ENCODE assay signal across 1 cellular context in the genomic region with DNA sequence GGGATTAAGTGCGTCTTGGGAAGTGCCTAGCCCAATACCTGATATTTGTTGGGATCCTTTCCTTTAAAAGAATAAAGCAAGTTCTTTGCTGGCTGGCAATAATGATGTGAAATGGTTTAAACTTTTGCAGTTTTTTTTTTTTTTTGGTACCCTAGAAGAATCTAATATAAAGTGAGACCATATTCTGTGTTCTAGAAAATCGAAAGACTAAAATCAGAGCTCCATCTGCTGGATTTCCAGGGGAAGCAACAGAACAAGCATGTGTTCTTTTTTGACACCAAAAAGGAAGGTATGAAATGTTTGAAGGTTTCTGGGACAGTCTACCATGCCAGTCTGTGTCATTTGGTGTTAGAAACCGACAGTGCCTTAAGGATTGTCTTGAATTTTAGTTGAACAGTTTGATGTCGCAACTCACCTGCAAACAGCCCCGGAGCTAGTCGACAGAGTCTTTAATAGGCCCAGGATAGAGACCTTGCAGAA.
TF ChIP-seq lines count a peak whose summit lies in the region.

No MANE protein-coding gene starts in this region.

TF ChIP-seq in K562, 482 proteins besides CTCF, POLR2A, EP300 and RAD21 (continues in another document):
- TF ChIP-seq, protein P1, sequence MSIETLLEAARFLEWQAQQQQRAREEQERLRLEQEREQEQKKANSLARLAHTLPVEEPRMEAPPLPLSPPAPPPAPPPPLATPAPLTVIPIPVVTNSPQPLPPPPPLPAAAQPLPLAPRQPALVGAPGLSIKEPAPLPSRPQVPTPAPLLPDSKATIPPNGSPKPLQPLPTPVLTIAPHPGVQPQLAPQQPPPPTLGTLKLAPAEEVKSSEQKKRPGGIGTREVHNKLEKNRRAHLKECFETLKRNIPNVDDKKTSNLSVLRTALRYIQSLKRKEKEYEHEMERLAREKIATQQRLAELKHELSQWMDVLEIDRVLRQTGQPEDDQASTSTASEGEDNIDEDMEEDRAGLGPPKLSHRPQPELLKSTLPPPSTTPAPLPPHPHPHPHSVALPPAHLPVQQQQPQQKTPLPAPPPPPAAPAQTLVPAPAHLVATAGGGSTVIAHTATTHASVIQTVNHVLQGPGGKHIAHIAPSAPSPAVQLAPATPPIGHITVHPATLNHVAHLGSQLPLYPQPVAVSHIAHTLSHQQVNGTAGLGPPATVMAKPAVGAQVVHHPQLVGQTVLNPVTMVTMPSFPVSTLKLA (conservative IDR thresholded peaks at IDR 0.05) = peak in 1 of 2 experiments; percentile 46; a peak in 2 of 4 replicates
- no peak for TF ChIP-seq DNMT1 (IDR thresholded peaks at IDR 0.05)
- 0 out of 2 replicates have a peak, but pooled peaks have one; percentile 10 for TF ChIP-seq ARID3A (IDR thresholded peaks at IDR 0.05; ENCODE audit: borderline replicate concordance, low read depth, low read length)
- TF ChIP-seq TEAD4 (IDR thresholded peaks at IDR 0.05; ENCODE audit: low read length) = no peak
- TF ChIP-seq TEAD4 (CRISPR knock-in tag; IDR thresholded peaks at IDR 0.05; ENCODE audit: borderline replicate concordance) = no peak
- TF ChIP-seq, protein P2, sequence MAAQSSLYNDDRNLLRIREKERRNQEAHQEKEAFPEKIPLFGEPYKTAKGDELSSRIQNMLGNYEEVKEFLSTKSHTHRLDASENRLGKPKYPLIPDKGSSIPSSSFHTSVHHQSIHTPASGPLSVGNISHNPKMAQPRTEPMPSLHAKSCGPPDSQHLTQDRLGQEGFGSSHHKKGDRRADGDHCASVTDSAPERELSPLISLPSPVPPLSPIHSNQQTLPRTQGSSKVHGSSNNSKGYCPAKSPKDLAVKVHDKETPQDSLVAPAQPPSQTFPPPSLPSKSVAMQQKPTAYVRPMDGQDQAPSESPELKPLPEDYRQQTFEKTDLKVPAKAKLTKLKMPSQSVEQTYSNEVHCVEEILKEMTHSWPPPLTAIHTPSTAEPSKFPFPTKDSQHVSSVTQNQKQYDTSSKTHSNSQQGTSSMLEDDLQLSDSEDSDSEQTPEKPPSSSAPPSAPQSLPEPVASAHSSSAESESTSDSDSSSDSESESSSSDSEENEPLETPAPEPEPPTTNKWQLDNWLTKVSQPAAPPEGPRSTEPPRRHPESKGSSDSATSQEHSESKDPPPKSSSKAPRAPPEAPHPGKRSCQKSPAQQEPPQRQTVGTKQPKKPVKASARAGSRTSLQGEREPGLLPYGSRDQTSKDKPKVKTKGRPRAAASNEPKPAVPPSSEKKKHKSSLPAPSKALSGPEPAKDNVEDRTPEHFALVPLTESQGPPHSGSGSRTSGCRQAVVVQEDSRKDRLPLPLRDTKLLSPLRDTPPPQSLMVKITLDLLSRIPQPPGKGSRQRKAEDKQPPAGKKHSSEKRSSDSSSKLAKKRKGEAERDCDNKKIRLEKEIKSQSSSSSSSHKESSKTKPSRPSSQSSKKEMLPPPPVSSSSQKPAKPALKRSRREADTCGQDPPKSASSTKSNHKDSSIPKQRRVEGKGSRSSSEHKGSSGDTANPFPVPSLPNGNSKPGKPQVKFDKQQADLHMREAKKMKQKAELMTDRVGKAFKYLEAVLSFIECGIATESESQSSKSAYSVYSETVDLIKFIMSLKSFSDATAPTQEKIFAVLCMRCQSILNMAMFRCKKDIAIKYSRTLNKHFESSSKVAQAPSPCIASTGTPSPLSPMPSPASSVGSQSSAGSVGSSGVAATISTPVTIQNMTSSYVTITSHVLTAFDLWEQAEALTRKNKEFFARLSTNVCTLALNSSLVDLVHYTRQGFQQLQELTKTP (IDR thresholded peaks at IDR 0.05; ENCODE audit: low read depth in 1 of 2, partially characterized antibody in 2 of 2) = peak in 1 of 2 experiments; percentile 23
- no peak for TF ChIP-seq ELF2 (CRISPR knock-in tag; IDR thresholded peaks at IDR 0.05)
- TF ChIP-seq CEBPB (tag; IDR thresholded peaks at IDR 0.05) = peak; percentile 79
- TF ChIP-seq ZNF668 (CRISPR knock-in tag; IDR thresholded peaks at IDR 0.05) = no peak
- TF ChIP-seq HNRNPLL (IDR thresholded peaks at IDR 0.05; ENCODE audit: low read depth, low read length, poor library complexity, severe bottlenecking) = no peak
- TF ChIP-seq, protein P3, sequence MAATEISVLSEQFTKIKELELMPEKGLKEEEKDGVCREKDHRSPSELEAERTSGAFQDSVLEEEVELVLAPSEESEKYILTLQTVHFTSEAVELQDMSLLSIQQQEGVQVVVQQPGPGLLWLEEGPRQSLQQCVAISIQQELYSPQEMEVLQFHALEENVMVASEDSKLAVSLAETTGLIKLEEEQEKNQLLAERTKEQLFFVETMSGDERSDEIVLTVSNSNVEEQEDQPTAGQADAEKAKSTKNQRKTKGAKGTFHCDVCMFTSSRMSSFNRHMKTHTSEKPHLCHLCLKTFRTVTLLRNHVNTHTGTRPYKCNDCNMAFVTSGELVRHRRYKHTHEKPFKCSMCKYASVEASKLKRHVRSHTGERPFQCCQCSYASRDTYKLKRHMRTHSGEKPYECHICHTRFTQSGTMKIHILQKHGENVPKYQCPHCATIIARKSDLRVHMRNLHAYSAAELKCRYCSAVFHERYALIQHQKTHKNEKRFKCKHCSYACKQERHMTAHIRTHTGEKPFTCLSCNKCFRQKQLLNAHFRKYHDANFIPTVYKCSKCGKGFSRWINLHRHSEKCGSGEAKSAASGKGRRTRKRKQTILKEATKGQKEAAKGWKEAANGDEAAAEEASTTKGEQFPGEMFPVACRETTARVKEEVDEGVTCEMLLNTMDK (IDR thresholded peaks at IDR 0.05; ENCODE audit: borderline replicate concordance, insufficient read depth, low read depth, low read length, poor library complexity, severe bottlenecking) = no peak
- TF ChIP-seq ZBTB11 (CRISPR knock-in tag; IDR thresholded peaks at IDR 0.05) = peak in 1 of 3 experiments; percentile 80; a peak in 2 of 6 replicates
- TF ChIP-seq CREB3 (tag; conservative IDR thresholded peaks at IDR 0.05; ENCODE audit: low read depth) = no peak
- TF ChIP-seq L3MBTL2 (IDR thresholded peaks at IDR 0.05) = peak; percentile 45; the same call in 1 of the 2 replicates
- TF ChIP-seq HINFP (tag; conservative IDR thresholded peaks at IDR 0.05; ENCODE audit: low read depth) = no peak
- peak; percentile 65 for TF ChIP-seq ZNF24 (IDR thresholded peaks at IDR 0.05)
- peak; percentile 33; the same call in 1 of the 2 replicates for TF ChIP-seq GABPA (tag; conservative IDR thresholded peaks at IDR 0.05; ENCODE audit: low read depth)
- no peak for TF ChIP-seq CEBPG (CRISPR knock-in tag; IDR thresholded peaks at IDR 0.05)
- TF ChIP-seq CEBPG (tag; conservative IDR thresholded peaks at IDR 0.05 in 1 of 2, IDR thresholded peaks at IDR 0.05 in 1 of 2) = 0 out of 4 replicates have a peak, but pooled peaks of 1 of the 2 experiments have one; percentile 41
- 0 out of 2 replicates have a peak, but pooled peaks have one; percentile 13 for TF ChIP-seq KLF16 (IDR thresholded peaks at IDR 0.05)
- TF ChIP-seq ELF4 (CRISPR knock-in tag; IDR thresholded peaks at IDR 0.05) = no peak
- peak; percentile 44 for TF ChIP-seq SMC3 (conservative IDR thresholded peaks at IDR 0.05; ENCODE audit: insufficient read depth, low read depth, low read length)
- TF ChIP-seq NR2C1 (IDR thresholded peaks at IDR 0.05) = 0 out of 2 replicates have a peak, but pooled peaks have one; percentile 2
- no peak for TF ChIP-seq NR2C1 (tag; IDR thresholded peaks at IDR 0.05)
- no peak for TF ChIP-seq TGIF2 (CRISPR knock-in tag; IDR thresholded peaks at IDR 0.05)
- TF ChIP-seq, protein P4, sequence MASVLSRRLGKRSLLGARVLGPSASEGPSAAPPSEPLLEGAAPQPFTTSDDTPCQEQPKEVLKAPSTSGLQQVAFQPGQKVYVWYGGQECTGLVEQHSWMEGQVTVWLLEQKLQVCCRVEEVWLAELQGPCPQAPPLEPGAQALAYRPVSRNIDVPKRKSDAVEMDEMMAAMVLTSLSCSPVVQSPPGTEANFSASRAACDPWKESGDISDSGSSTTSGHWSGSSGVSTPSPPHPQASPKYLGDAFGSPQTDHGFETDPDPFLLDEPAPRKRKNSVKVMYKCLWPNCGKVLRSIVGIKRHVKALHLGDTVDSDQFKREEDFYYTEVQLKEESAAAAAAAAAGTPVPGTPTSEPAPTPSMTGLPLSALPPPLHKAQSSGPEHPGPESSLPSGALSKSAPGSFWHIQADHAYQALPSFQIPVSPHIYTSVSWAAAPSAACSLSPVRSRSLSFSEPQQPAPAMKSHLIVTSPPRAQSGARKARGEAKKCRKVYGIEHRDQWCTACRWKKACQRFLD (CRISPR knock-in tag; IDR thresholded peaks at IDR 0.05) = no peak
- no peak for TF ChIP-seq CTBP1 (IDR thresholded peaks at IDR 0.05; ENCODE audit: borderline replicate concordance)
- TF ChIP-seq, protein P5, sequence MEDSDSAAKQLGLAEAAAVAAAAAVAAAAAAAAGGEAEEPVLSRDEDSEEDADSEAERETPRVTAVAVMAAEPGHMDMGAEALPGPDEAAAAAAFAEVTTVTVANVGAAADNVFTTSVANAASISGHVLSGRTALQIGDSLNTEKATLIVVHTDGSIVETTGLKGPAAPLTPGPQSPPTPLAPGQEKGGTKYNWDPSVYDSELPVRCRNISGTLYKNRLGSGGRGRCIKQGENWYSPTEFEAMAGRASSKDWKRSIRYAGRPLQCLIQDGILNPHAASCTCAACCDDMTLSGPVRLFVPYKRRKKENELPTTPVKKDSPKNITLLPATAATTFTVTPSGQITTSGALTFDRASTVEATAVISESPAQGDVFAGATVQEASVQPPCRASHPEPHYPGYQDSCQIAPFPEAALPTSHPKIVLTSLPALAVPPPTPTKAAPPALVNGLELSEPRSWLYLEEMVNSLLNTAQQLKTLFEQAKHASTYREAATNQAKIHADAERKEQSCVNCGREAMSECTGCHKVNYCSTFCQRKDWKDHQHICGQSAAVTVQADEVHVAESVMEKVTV (CRISPR knock-in tag; IDR thresholded peaks at IDR 0.05) = peak; percentile 62; the same call in 1 of the 2 replicates
- TF ChIP-seq, protein P6, sequence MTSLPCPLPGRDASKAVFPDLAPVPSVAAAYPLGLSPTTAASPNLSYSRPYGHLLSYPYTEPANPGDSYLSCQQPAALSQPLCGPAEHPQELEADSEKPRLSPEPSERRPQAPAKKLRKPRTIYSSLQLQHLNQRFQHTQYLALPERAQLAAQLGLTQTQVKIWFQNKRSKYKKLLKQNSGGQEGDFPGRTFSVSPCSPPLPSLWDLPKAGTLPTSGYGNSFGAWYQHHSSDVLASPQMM (CRISPR knock-in tag; IDR thresholded peaks at IDR 0.05) = no peak
- TF ChIP-seq, protein P7, sequence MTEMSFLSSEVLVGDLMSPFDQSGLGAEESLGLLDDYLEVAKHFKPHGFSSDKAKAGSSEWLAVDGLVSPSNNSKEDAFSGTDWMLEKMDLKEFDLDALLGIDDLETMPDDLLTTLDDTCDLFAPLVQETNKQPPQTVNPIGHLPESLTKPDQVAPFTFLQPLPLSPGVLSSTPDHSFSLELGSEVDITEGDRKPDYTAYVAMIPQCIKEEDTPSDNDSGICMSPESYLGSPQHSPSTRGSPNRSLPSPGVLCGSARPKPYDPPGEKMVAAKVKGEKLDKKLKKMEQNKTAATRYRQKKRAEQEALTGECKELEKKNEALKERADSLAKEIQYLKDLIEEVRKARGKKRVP (CRISPR knock-in tag; IDR thresholded peaks at IDR 0.05) = no peak
- TF ChIP-seq ZNF766 (CRISPR knock-in tag; conservative IDR thresholded peaks at IDR 0.05) = 0 out of 2 replicates have a peak, but pooled peaks have one; percentile 36
- 0 out of 2 replicates have a peak, but pooled peaks have one; percentile 11 for TF ChIP-seq SOX6 (IDR thresholded peaks at IDR 0.05)
- TF ChIP-seq NR4A1 (CRISPR knock-in tag; IDR thresholded peaks at IDR 0.05) = no peak
- TF ChIP-seq NR4A1 (tag; IDR thresholded peaks at IDR 0.05) = no peak
- no peak for TF ChIP-seq ZFP1 (CRISPR knock-in tag; IDR thresholded peaks at IDR 0.05)
- TF ChIP-seq GABPB1 (CRISPR knock-in tag; IDR thresholded peaks at IDR 0.05) = no peak
